In genomic region chr9:107647611-107648010, GRCh38 we compare ENCODE assay signal across 28 cellular contexts.
"Had no signal": no experiment of that assay in that cellular context is flagged by ENCODE, and none has a peak within 500 bp of the region (broad histone marks: within the 10 kb centered on the region; RNA-seq: fewer than 3 reads in every experiment).

No MANE protein-coding gene starts in this region.

- H3K36me3 ChIP-seq: stomach, thoracic aorta, thyroid gland, tibial artery, tibial nerve, transverse colon, upper lobe of left lung, upper lobe of right lung, uterus, vagina had no signal

- H3K27me3 Mint-ChIP-seq: stimulated activated naive CD8-positive, alpha-beta T cell treated with anti-CD3 and anti-CD28 coated beads, Interleukin-15, Interleukin-2, amounts not matched to agents 100 ng/mL and 50 ng/mL, for 24 hours had no signal

- H3K9me3 ChIP-seq: stomach, testis, thoracic aorta, thyroid gland, tibial artery, tibial nerve, transverse colon, upper lobe of left lung, upper lobe of right lung, uterus, vagina had no signal

- H3K36me3 Mint-ChIP-seq: stimulated activated effector memory CD8-positive, alpha-beta T cell treated with anti-CD3 and anti-CD28 coated beads, Interleukin-12 subunit alpha, Interleukin-12 subunit beta, amount 100 ng/mL, for 72 hours; stimulated activated memory B cell treated with anti-CD40 and anti-IgM and Interleukin-4, amounts not matched to agents 10 μg/mL and 1 μg/mL and 100 μg/mL, for 72 hours; stimulated activated naive B cell treated with anti-CD40 and anti-IgM and Interleukin-4, amounts not matched to agents 10 μg/mL and 1 μg/mL and 100 μg/mL, for 72 hours; type B pancreatic cell had no signal

- H3K4me1 Mint-ChIP-seq: stimulated activated effector memory CD8-positive, alpha-beta T cell treated with anti-CD3 and anti-CD28 coated beads, Interleukin-12 subunit alpha, Interleukin-12 subunit beta, amount 100 ng/mL, for 72 hours; stimulated activated naive CD8-positive, alpha-beta T cell treated with anti-CD3 and anti-CD28 coated beads, Interleukin-15, amount 100 ng/mL, for 72 hours had no signal

- DNase-seq: stimulated activated CD4-positive, alpha-beta T cell treated with anti-CD3 and anti-CD28 coated beads, Interleukin-2, amount 100 ng/mL, for 24 hours; stimulated activated CD4-positive, alpha-beta T cell treated with anti-CD3 and anti-CD28 coated beads, Interleukin-2, amount 100 ng/mL, for 48 hours; stimulated activated CD4-positive, alpha-beta T cell treated with anti-CD3 and anti-CD28 coated beads, Interleukin-4, amount 100 ng/mL, for 1 hour; stimulated activated CD4-positive, alpha-beta T cell treated with anti-CD3 and anti-CD28 coated beads, Interleukin-4, amount 100 ng/mL, for 24 hours; stimulated activated CD4-positive, alpha-beta T cell treated with anti-CD3 and anti-CD28 coated beads, Interleukin-4, amount 100 ng/mL, for 4 hours; stimulated activated CD8-positive, alpha-beta memory T cell treated with anti-CD3 and anti-CD28 coated beads, Interleukin-4, amount 100 ng/mL, for 48 hours; stimulated activated naive B cell treated with anti-CD40 and anti-IgM and Interleukin-4, amounts not matched to agents 10 μg/mL and 1 μg/mL and 100 μg/mL, for 72 hours; stimulated activated naive CD4-positive, alpha-beta T cell; stimulated activated naive CD4-positive, alpha-beta T cell treated with Interleukin-2 at 50 U/mL for 16 hours; stimulated activated naive CD8-positive, alpha-beta T cell treated with anti-CD3 and anti-CD28 coated beads, Interleukin-15, amount 100 ng/mL, for 72 hours; stimulated activated naive CD8-positive, alpha-beta T cell treated with anti-CD3 and anti-CD28 coated beads, Interleukin-15, Interleukin-2, amounts not matched to agents 100 U/mL and 50 U/mL, for 24 hours; stomach; testis; thyroid gland; tibial artery; transverse colon; trophoblast cell; upper lobe of left lung; upper lobe of right lung; uterus had no signal

- H3K9me3 Mint-ChIP-seq: stimulated activated memory B cell treated with anti-CD40 and anti-IgM and Interleukin-4, amounts not matched to agents 10 μg/mL and 1 μg/mL and 100 μg/mL, for 72 hours; stimulated activated naive B cell treated with anti-CD40 and anti-IgM and Interleukin-4, amounts not matched to agents 10 μg/mL and 1 μg/mL and 100 μg/mL, for 72 hours; stimulated activated naive CD8-positive, alpha-beta T cell treated with anti-CD3 and anti-CD28 coated beads, Interleukin-15, Interleukin-2, amounts not matched to agents 100 ng/mL and 50 ng/mL, for 24 hours had no signal

- H3K4me1 ChIP-seq: stomach, thyroid gland, uterus had no signal

- H3K27me3 ChIP-seq: stomach, testis, thyroid gland, tibial artery, tibial nerve, transverse colon, upper lobe of left lung, upper lobe of right lung, uterus, vagina had no signal

- ATAC-seq: stimulated activated effector memory CD8-positive, alpha-beta T cell treated with anti-CD3 and anti-CD28 coated beads, Interleukin-12 subunit alpha, Interleukin-12 subunit beta, amount 100 ng/mL, for 72 hours; stimulated activated naive B cell treated with anti-CD40 and anti-IgM and Interleukin-4, amounts not matched to agents 10 μg/mL and 1 μg/mL and 100 μg/mL, for 72 hours; stimulated activated naive CD8-positive, alpha-beta T cell treated with anti-CD3 and anti-CD28 coated beads, Interleukin-15, amount 100 ng/mL, for 72 hours; stimulated activated naive CD8-positive, alpha-beta T cell treated with anti-CD3 and anti-CD28 coated beads, Interleukin-15, Interleukin-2, amounts not matched to agents 100 U/mL and 50 U/mL, for 24 hours; upper lobe of right lung had no signal

- H3K4me3 ChIP-seq: stomach, testis, thoracic aorta, thyroid gland, tibial artery, tibial nerve, transverse colon, upper lobe of left lung, upper lobe of right lung, uterus, vagina had no signal

- H3K27ac ChIP-seq: stomach, testis, thoracic aorta, thyroid gland, tibial artery, tibial nerve, transverse colon, upper lobe of left lung, upper lobe of right lung, uterus, vagina had no signal

- H3K27ac Mint-ChIP-seq: stimulated activated effector memory CD8-positive, alpha-beta T cell treated with anti-CD3 and anti-CD28 coated beads, Interleukin-12 subunit alpha, Interleukin-12 subunit beta, amount 100 ng/mL, for 72 hours; stimulated activated memory B cell treated with anti-CD40 and anti-IgM and Interleukin-4, amounts not matched to agents 10 μg/mL and 1 μg/mL and 100 μg/mL, for 72 hours; stimulated activated naive B cell treated with anti-CD40 and anti-IgM and Interleukin-4, amounts not matched to agents 10 μg/mL and 1 μg/mL and 100 μg/mL, for 72 hours; stimulated activated naive CD8-positive, alpha-beta T cell treated with anti-CD3 and anti-CD28 coated beads, Interleukin-15, amount 100 ng/mL, for 72 hours; stimulated activated naive CD8-positive, alpha-beta T cell treated with anti-CD3 and anti-CD28 coated beads, Interleukin-15, Interleukin-2, amounts not matched to agents 100 ng/mL and 50 ng/mL, for 24 hours; type B pancreatic cell had no signal

- H3K4me3 Mint-ChIP-seq: stimulated activated effector memory CD8-positive, alpha-beta T cell treated with anti-CD3 and anti-CD28 coated beads, Interleukin-12 subunit alpha, Interleukin-12 subunit beta, amount 100 ng/mL, for 72 hours; stimulated activated memory B cell treated with anti-CD40 and anti-IgM and Interleukin-4, amounts not matched to agents 10 μg/mL and 1 μg/mL and 100 μg/mL, for 72 hours; stimulated activated naive B cell treated with anti-CD40 and anti-IgM and Interleukin-4, amounts not matched to agents 10 μg/mL and 1 μg/mL and 100 μg/mL, for 72 hours; stimulated activated naive CD8-positive, alpha-beta T cell treated with anti-CD3 and anti-CD28 coated beads, Interleukin-15, amount 100 ng/mL, for 72 hours; stimulated activated naive CD8-positive, alpha-beta T cell treated with anti-CD3 and anti-CD28 coated beads, Interleukin-15, Interleukin-2, amounts not matched to agents 100 ng/mL and 50 ng/mL, for 24 hours; type B pancreatic cell had no signal

- FAIRE-seq: urothelium cell line had no signal
